ENCODE assay signal across 15 cellular contexts in genomic region chr14:72607386-72608125, GRCh38.
DNase-seq lines count a peak whose midpoint lies in the region; TF ChIP-seq lines count a peak whose summit lies in the region.
"Had no signal": no experiment of that assay in that cellular context is flagged by ENCODE, and none has a peak within 500 bp of the region (broad histone marks: within the 10 kb centered on the region; RNA-seq: fewer than 3 reads in every experiment).

No MANE protein-coding gene starts in this region.

- H3K36me3 Mint-ChIP-seq in MCF 10A (ENCODE audit: insufficient read depth, unreplicated experiment), result no peaks in the 10 kb centered on the region
- H3K36me3 Mint-ChIP-seq in glutamatergic neuron (ENCODE audit: unreplicated experiment), result peaks cover 10% of the 10 kb centered on the region

- intact Hi-C loops in MCF 10A (cut with micrococcal nuclease) (no loop called here), breast epithelium (cut with DNase I; ENCODE audit: low total_unique reads) (no loop called here)

- H3K9me3 ChIP-seq in breast epithelium, result no peaks in the 10 kb centered on the region
- H3K9me3 ChIP-seq: heart right ventricle, pancreas had no signal

- peaks cover 14% of the 10 kb centered on the region for H3K4me1 Mint-ChIP-seq in MCF 10A (ENCODE audit: insufficient read depth, unreplicated experiment)
- H3K4me1 Mint-ChIP-seq in glutamatergic neuron (ENCODE audit: low read depth, unreplicated experiment), result peaks cover 21% of the 10 kb centered on the region

- TF ChIP-seq CTCF in MCF 10A (IDR thresholded peaks at IDR 0.05; ENCODE audit: unreplicated experiment) (no peak), breast epithelium (IDR thresholded peaks at IDR 0.05) (no peak), glutamatergic neuron (IDR thresholded peaks at IDR 0.05; ENCODE audit: partially characterized antibody, unreplicated experiment) (no peak)

- H3K4me3 ChIP-seq in breast epithelium, result no peak overlapping the region
- H3K4me3 ChIP-seq: heart right ventricle, lung, pancreas had no signal

- no peaks in the 10 kb centered on the region for H3K27me3 Mint-ChIP-seq in MCF 10A (ENCODE audit: insufficient read depth, unreplicated experiment)
- H3K27me3 Mint-ChIP-seq in glutamatergic neuron (ENCODE audit: unreplicated experiment), result peaks cover 7% of the 10 kb centered on the region

- no peaks in the 10 kb centered on the region for H3K4me1 ChIP-seq in breast epithelium
- H3K4me1 ChIP-seq: pancreas had no signal

- BruUV-seq in MCF 10A (replicated peaks; lab: Mats Ljungman, UMichigan), result no TSS peak

- H3K27ac ChIP-seq in breast epithelium, result no peak overlapping the region
- H3K27ac ChIP-seq: heart right ventricle, pancreas, VCaP had no signal

- no peak for TF ChIP-seq POLR2A in breast epithelium (IDR thresholded peaks at IDR 0.05)

- H3K36me3 ChIP-seq in breast epithelium, result no peaks in the 10 kb centered on the region
- H3K36me3 ChIP-seq: heart right ventricle, pancreas had no signal

- DNase-seq in MCF 10A (ENCODE audit: unreplicated experiment), result no peak
- DNase-seq in breast epithelium (ENCODE audit: low spot score in 2 of 2), result no peak
- DNase-seq in amniotic stem cell (lab: John Stamatoyannopoulos, UW), result peak; percentile 20
- DNase-seq in iris pigment epithelial cell (ENCODE audit: low read depth), result peak; percentile 47
- DNase-seq in ureter (ENCODE audit: low spot score), result peak; percentile 29
- no peak for DNase-seq in glutamatergic neuron
- no peak for DNase-seq in SW 1271 (lab: John Stamatoyannopoulos, UW)
- DNase-seq in activated CD4-positive, alpha-beta T cell treated with anti-CD3 and anti-CD28 coated beads, Interleukin-2, amount 50 U/mL, for 1 hour, result no peak
- DNase-seq: effector CD8-positive, alpha-beta T cell; heart right ventricle; NCI-H1417; NCI-H69; pancreas had no signal

- H3K27ac Mint-ChIP-seq in MCF 10A (ENCODE audit: low read depth, unreplicated experiment) (peak overlapping the region; percentile 61), glutamatergic neuron (ENCODE audit: unreplicated experiment) (no peak overlapping the region)

- CTCF ChIA-PET in MCF 10A (lab: Yijun Ruan, JAX), result no interaction called here

- H3K4me3 Mint-ChIP-seq in MCF 10A (ENCODE audit: unreplicated experiment), result no peak overlapping the region
- H3K4me3 Mint-ChIP-seq in glutamatergic neuron (ENCODE audit: unreplicated experiment), result no peak overlapping the region

- H3K9me3 Mint-ChIP-seq in MCF 10A (ENCODE audit: unreplicated experiment) (no peaks in the 10 kb centered on the region), glutamatergic neuron (ENCODE audit: unreplicated experiment) (peaks cover 4% of the 10 kb centered on the region)

- POLR2A ChIA-PET in MCF 10A (lab: Yijun Ruan, JAX), result no interaction called here

- no peaks in the 10 kb centered on the region for H3K27me3 ChIP-seq in breast epithelium
- H3K27me3 ChIP-seq: heart right ventricle, pancreas had no signal

Comparison
In these comparisons a context has a peak if more than half of its experiments do, and no peak if none do; other contexts are left out.
1. DNase-seq: peak in amniotic stem cell (single experiment), iris pigment epithelial cell (single experiment) and ureter (single experiment); none in MCF 10A (single experiment), breast epithelium (0 of 2), glutamatergic neuron (single experiment), SW 1271 (0 of 2) and activated CD4-positive, alpha-beta T cell treated with anti-CD3 and anti-CD28 coated beads, Interleukin-2, amount 50 U/mL, for 1 hour (single experiment).